In the genomic region with DNA sequence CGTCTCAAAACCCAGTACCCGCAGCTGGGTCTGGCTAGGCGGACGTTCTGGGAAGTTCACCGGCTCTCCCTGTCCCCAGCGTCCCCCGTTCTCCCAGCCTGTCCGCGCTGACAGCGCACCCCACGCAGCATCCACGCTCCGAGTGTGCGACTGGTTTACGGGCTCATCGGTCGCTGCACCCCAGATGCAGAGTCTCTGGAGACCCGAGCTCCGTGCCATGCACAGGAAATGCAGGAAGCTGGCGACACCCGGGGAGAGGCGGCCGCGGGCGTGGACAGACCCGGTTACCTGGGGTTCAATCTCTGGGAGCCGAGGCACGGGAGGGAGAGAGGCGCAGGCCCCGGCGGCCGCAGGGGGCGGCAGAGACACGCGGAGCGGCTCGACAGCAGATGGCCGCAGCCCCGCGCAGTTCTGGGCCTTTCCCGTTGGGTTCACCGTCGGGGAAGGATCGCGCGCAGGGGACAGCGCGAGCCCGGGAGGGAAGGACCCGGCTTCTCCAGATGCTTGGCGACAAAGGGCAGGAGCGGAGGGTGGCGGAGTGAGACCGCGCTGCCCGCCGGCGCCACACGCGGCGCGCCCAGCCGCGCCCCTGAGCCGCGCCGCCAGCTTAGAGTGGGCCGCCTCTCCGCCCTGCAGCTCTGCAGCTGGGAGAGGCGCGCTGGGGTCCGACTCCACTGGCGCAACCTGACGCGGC, we compare ENCODE assay signal across 8 cellular contexts. TPM values are rescaled to one million over a fixed set of nuclear protein-coding genes. Genes with fewer than 3 reads are reported as not detected.
DNase-seq lines count a peak whose midpoint lies in the region; ATAC-seq and TF ChIP-seq lines count a peak whose summit lies in the region.

No MANE protein-coding gene starts in this region.

- BruUV-seq in IMR-90 (replicated peaks; lab: Mats Ljungman, UMichigan): no TSS peak

- peak; percentile 60 for ATAC-seq in GM21526 (IDR thresholded peaks at IDR 0.05; ENCODE audit: low FRiP score, unreplicated experiment)
- peak; percentile 91 for ATAC-seq in IMR-90 (ENCODE audit: low read depth)

- DNase-seq in DMS114 treated with DMSO at 0.1 percent for 48 hours (lab: John Stamatoyannopoulos, UW; ENCODE audit: unreplicated experiment) (peak; percentile 43), IMR-90 (peak; percentile 56), SJCRH30 (peak; percentile 72 to 77), globus pallidus (ENCODE audit: low spot score) (peak; percentile 79), osteoblast (ENCODE audit: insufficient read length, low spot score, missing footprints) (peak; percentile 100), tibial artery (peak; percentile 63 to 82)
- DNase-seq in activated naive CD4-positive, alpha-beta T cell treated with Interleukin-2 at 50 U/mL for 16 hours: peak; percentile 75

- H2BK5ac ChIP-seq in IMR-90 (ENCODE audit: low read depth, low read length, poor library complexity, severe bottlenecking): no peak overlapping the region

- H3K36me3 ChIP-seq in IMR-90 (ENCODE audit: control insufficient read depth, insufficient read depth, low read length) (peaks cover 3% of the 10 kb centered on the region; the same call in 1 of the 2 replicates), SJCRH30 (no peaks in the 10 kb centered on the region), osteoblast (ENCODE audit: insufficient read depth, low read length) (peaks cover 3% of the 10 kb centered on the region), tibial artery (peaks cover 0 to 9% (median 0%) of the 10 kb centered on the region in 3 donors)

- TF ChIP-seq RAD21 in IMR-90 (IDR thresholded peaks at IDR 0.05; ENCODE audit: low read length): peak; percentile 82

- no peak overlapping the region; the same call in 2 of the 3 replicates for H2BK15ac ChIP-seq in IMR-90 (ENCODE audit: low read depth, low read length)

- peaks cover 4% of the 10 kb centered on the region; the same call in 1 of the 2 replicates for H3K9me1 ChIP-seq in IMR-90 (ENCODE audit: insufficient read depth, low read length)

- CTCF ChIA-PET in IMR-90 (lab: Yijun Ruan, JAX): interaction anchor here (0.6 to 1.2 kb wide), 7 partner anchors 12 to 242 kb away, joined by 3 to 7 read pairs (median 4); no protein-coding TSS in a partner anchor

- 0 out of 2 replicates have a peak overlapping the region, but pooled peaks have one; percentile 48 for H2BK120ac ChIP-seq in IMR-90 (ENCODE audit: low read depth, low read length)

- POLR2A ChIA-PET in IMR-90 (lab: Charles Lee; ENCODE audit: unreplicated experiment): no interaction called here

- intact Hi-C loops in IMR-90 (cut with micrococcal nuclease): loop anchor here (1.0 kb wide), 2 partner anchors 36 to 53 kb away; a partner anchor contains a TSS
- intact Hi-C loops in tibial artery (cut with DNase I; ENCODE audit: low total_unique reads): no loop called here

- peak overlapping the region; percentile 83; the same call in 1 of the 2 replicates for H3K14ac ChIP-seq in IMR-90 (replicated peaks; ENCODE audit: low read depth, low read length)

- no peak overlapping the region for H3K18ac ChIP-seq in IMR-90 (ENCODE audit: low read depth, low read length)

- H2AFZ ChIP-seq in IMR-90 (replicated peaks; ENCODE audit: low read length, poor library complexity): peak overlapping the region; percentile 99
- peak overlapping the region; percentile 86 for H2AFZ ChIP-seq in osteoblast (ENCODE audit: low read length)

- H4K20me1 ChIP-seq in IMR-90 (ENCODE audit: insufficient read depth, low read length): no peaks in the 10 kb centered on the region
- H4K20me1 ChIP-seq in osteoblast (ENCODE audit: insufficient read depth, low read length): peaks cover 11% of the 10 kb centered on the region

- peak overlapping the region; percentile 52; the same call in 1 of the 2 replicates for H3K27ac ChIP-seq in IMR-90 (ENCODE audit: insufficient read depth, low read length)
- H3K27ac ChIP-seq in SJCRH30: no peak overlapping the region
- peak overlapping the region; percentile 56 for H3K27ac ChIP-seq in osteoblast (ENCODE audit: low read depth, low read length)
- peak overlapping the region; percentile 42 to 51 for H3K27ac ChIP-seq in tibial artery

- peak; percentile 24; the same call in 1 of the 2 replicates for TF ChIP-seq POLR2A in IMR-90 (IDR thresholded peaks at IDR 0.05; ENCODE audit: low read depth, low read length)

- H3K9me3 ChIP-seq in IMR-90 (ENCODE audit: control insufficient read depth, insufficient read depth, low read length) (no peaks in the 10 kb centered on the region), SJCRH30 (replicated peaks) (no peaks in the 10 kb centered on the region), osteoblast (ENCODE audit: low read depth, low read length) (no peaks in the 10 kb centered on the region), tibial artery (no peaks in the 10 kb centered on the region)

- WGBS in IMR-90 (ENCODE audit: extremely low coverage in 2 of 2, insufficient read length in 1 of 2), 2 experiments: 5% methylated on average over 41 of the region's 75 CpGs; no CpG with 5 or more reads in 1 of the 2 experiments

- peak overlapping the region; percentile 89 for H3K4ac ChIP-seq in IMR-90 (ENCODE audit: low read depth, low read length)

- H3K4me2 ChIP-seq in IMR-90 (ENCODE audit: low read depth, low read length) (peak overlapping the region; percentile 90), osteoblast (ENCODE audit: insufficient read depth, low read length) (peak overlapping the region; percentile 90)

- no peak overlapping the region for H2BK20ac ChIP-seq in IMR-90 (ENCODE audit: low read depth, low read length)

- H3K79me2 ChIP-seq in osteoblast (ENCODE audit: insufficient read depth, low read length): peaks cover 16% of the 10 kb centered on the region

- H3K4me1 ChIP-seq in IMR-90 (ENCODE audit: control insufficient read depth, insufficient read depth, low read length): peaks cover 4% of the 10 kb centered on the region; the same call in 1 of the 2 replicates
- no peaks in the 10 kb centered on the region for H3K4me1 ChIP-seq in SJCRH30
- H3K4me1 ChIP-seq in osteoblast (ENCODE audit: insufficient read depth, low read length): peaks cover 6% of the 10 kb centered on the region
- H3K4me1 ChIP-seq in tibial artery: peaks cover 0 to 21% (median 13%) of the 10 kb centered on the region in 4 donors

- no peak overlapping the region for H4K5ac ChIP-seq in IMR-90 (ENCODE audit: low read depth, low read length)

- dilution Hi-C loops in IMR-90 (cut with HindIII; ENCODE audit: low sequenced_read_pairs, unreplicated experiment): no loop called here

- TF ChIP-seq CTCF in IMR-90 (conservative IDR thresholded peaks at IDR 0.05; ENCODE audit: low read depth, low read length): peak; percentile 88
- peak; percentile 78 for TF ChIP-seq CTCF in osteoblast (IDR thresholded peaks at IDR 0.05; ENCODE audit: extremely low read depth, low read depth, low read length)
- peak; percentile 71 to 93 for TF ChIP-seq CTCF in tibial artery (IDR thresholded peaks at IDR 0.05)

- peak overlapping the region; percentile 32; the same call in 1 of the 2 replicates for H3K56ac ChIP-seq in IMR-90 (ENCODE audit: extremely low read depth, insufficient read depth, low read length)

- H2AK5ac ChIP-seq in IMR-90 (ENCODE audit: low read depth, low read length): no peak overlapping the region

- H3K4me3 ChIP-seq in IMR-90 (ENCODE audit: insufficient read depth, low read depth, low read length) (peak overlapping the region; percentile 84), SJCRH30 (peak overlapping the region; percentile 69), osteoblast (ENCODE audit: insufficient read depth, low read length) (peak overlapping the region; percentile 85), tibial artery (peak overlapping the region; percentile 67 to 75)

- peak overlapping the region; percentile 47; the same call in 1 of the 2 replicates for H4K91ac ChIP-seq in IMR-90 (ENCODE audit: insufficient read depth, low read depth, low read length)

- H3K79me1 ChIP-seq in IMR-90 (ENCODE audit: low read depth in 1 of 2, low read length in 2 of 2): peaks cover 13 to 32% of the 10 kb centered on the region in 2 experiments; a peak in 3 of 4 replicates

- peak overlapping the region; percentile 73 for H3K9ac ChIP-seq in IMR-90 (ENCODE audit: low read depth, low read length)

- no peak overlapping the region for H3K23ac ChIP-seq in IMR-90 (ENCODE audit: low read depth, low read length)

- H3K27me3 ChIP-seq in IMR-90 (ENCODE audit: control insufficient read depth, insufficient read depth, low read length) (no peaks in the 10 kb centered on the region), SJCRH30 (no peaks in the 10 kb centered on the region), osteoblast (ENCODE audit: insufficient read depth, low read length) (no peaks in the 10 kb centered on the region), tibial artery (peaks cover 0 to 7% of the 10 kb centered on the region in 2 donors)

- in situ Hi-C loops in IMR-90 (cut with MboI; ENCODE audit: low sequenced_read_pairs): no loop called here

- peak overlapping the region; percentile 81 for H2AK9ac ChIP-seq in IMR-90 (replicated peaks; ENCODE audit: low read depth, low read length, poor library complexity)

- H4K8ac ChIP-seq in IMR-90 (ENCODE audit: low read depth in 2 of 2, low read length in 2 of 2): peak overlapping the region; percentile 34 to 63; a peak in 3 of 4 replicates

RNA-seq across cellular contexts. Expression of a gene that starts 0.6 kb away (rescaled TPM):
- 1.4 and 2.5 TPM in 2 replicates for total RNA-seq in IMR-90 (2012; rRNA removed)
- 6.3 and 8.8 TPM in 2 replicates for polyA plus RNA-seq in IMR-90 (2012; rRNA removed)
- polyA plus RNA-seq in IMR-90 (2012; cell fraction: cytosol; rRNA removed): 4.1 and 9.0 TPM in 2 replicates
- polyA plus RNA-seq in IMR-90 (2012; cell fraction: nucleus; rRNA removed; ENCODE audit: low replicate concordance): 28.6 and 53.5 TPM in 2 replicates
- total RNA-seq in SJCRH30 (2014; rRNA removed; shearing (Covaris generic)): 1.6 and 2.5 TPM in 2 replicates
- 4.7 and 6.2 TPM in 2 replicates for total RNA-seq in osteoblast

RNA-seq across cellular contexts. Expression of a gene that starts 16.8 kb away (rescaled TPM):
- under 0.01 TPM in 1 of 2 replicates, not detected in the other for total RNA-seq in IMR-90 (2012; rRNA removed)
- 0.03 TPM in 1 of 2 replicates, not detected in the other for polyA plus RNA-seq in IMR-90 (2012; rRNA removed)
- polyA plus RNA-seq in IMR-90 (2012; cell fraction: cytosol; rRNA removed): 0.02 and 0.04 TPM in 2 replicates
- polyA plus RNA-seq in IMR-90 (2012; cell fraction: nucleus; rRNA removed; ENCODE audit: low replicate concordance): 0.01 TPM in 1 of 2 replicates, not detected in the other
- total RNA-seq in SJCRH30 (2014; rRNA removed; shearing (Covaris generic)): 0.02 and 0.08 TPM in 2 replicates
- under 0.01 and 0.29 TPM in 2 replicates for total RNA-seq in osteoblast

RNA-seq across cellular contexts. Expression of a gene that starts 36.4 kb away (rescaled TPM):
- total RNA-seq in IMR-90 (2012; rRNA removed) (0.18 and 0.28 TPM in 2 replicates), osteoblast (0.29 and 0.36 TPM in 2 replicates)
- polyA plus RNA-seq in IMR-90 (2012; rRNA removed): 0.16 and 0.21 TPM in 2 replicates
- 0.01 and 0.02 TPM in 2 replicates for polyA plus RNA-seq in IMR-90 (2012; cell fraction: cytosol; rRNA removed)
- polyA plus RNA-seq in IMR-90 (2012; cell fraction: nucleus; rRNA removed; ENCODE audit: low replicate concordance): 0.14 and 0.57 TPM in 2 replicates
- total RNA-seq in SJCRH30 (2014; rRNA removed; shearing (Covaris generic)): 0.20 and 0.57 TPM in 2 replicates

RNA-seq across cellular contexts. Expression of a gene that starts 36.6 kb away (rescaled TPM):
- total RNA-seq in IMR-90 (2012; rRNA removed) (69.7 and 73.7 TPM in 2 replicates), osteoblast (76.0 and 94.6 TPM in 2 replicates)
- 292 and 406 TPM in 2 replicates for polyA plus RNA-seq in IMR-90 (2012; rRNA removed)
- polyA plus RNA-seq in IMR-90 (2012; cell fraction: cytosol; rRNA removed): 213 and 412 TPM in 2 replicates
- polyA plus RNA-seq in IMR-90 (2012; cell fraction: nucleus; rRNA removed; ENCODE audit: low replicate concordance): 72.8 and 108 TPM in 2 replicates
- 229 and 261 TPM in 2 replicates for total RNA-seq in SJCRH30 (2014; rRNA removed; shearing (Covaris generic))

RNA-seq across cellular contexts. Expression of a gene that starts 43.6 kb away (rescaled TPM):
- total RNA-seq in IMR-90 (2012; rRNA removed) (under 0.01 TPM in 2 replicates), osteoblast (under 0.01 and 0.29 TPM in 2 replicates)
- 0.23 and 0.36 TPM in 2 replicates for polyA plus RNA-seq in IMR-90 (2012; rRNA removed)
- 0.04 and 0.10 TPM in 2 replicates for polyA plus RNA-seq in IMR-90 (2012; cell fraction: cytosol; rRNA removed)
- 0.55 and 3.5 TPM in 2 replicates for polyA plus RNA-seq in IMR-90 (2012; cell fraction: nucleus; rRNA removed; ENCODE audit: low replicate concordance)
- 1.2 and 1.6 TPM in 2 replicates for total RNA-seq in SJCRH30 (2014; rRNA removed; shearing (Covaris generic))

Comparison
In these comparisons a context has a peak if more than half of its experiments do, and no peak if none do; other contexts are left out.
1. DNase-seq: peak in every context shown above with its lines; median percentile 100 in osteoblast; 79 in globus pallidus; 75 in activated naive CD4-positive, alpha-beta T cell treated with Interleukin-2 at 50 U/mL for 16 hours; 74 in SJCRH30; 72 in tibial artery; 56 in IMR-90; 43 in DMS114 treated with DMSO at 0.1 percent for 48 hours.